Comparison of ENCODE assay signal across 8 cellular contexts in genomic region chr6:114108119-114109002, GRCh38.
DNase-seq lines count a peak whose midpoint lies in the region; ATAC-seq and TF ChIP-seq lines count a peak whose summit lies in the region.

No MANE protein-coding gene starts in this region.

- H3K27me3 Mint-ChIP-seq in activated T-cell treated with anti-CD3 and anti-CD28 coated beads, Interleukin-2, amount 50 U/mL, for 72 hours (ENCODE audit: low read depth) = peaks cover 21% of the 10 kb centered on the region

- TF ChIP-seq CTCF in AG04449 (IDR thresholded peaks at IDR 0.05; ENCODE audit: insufficient read depth, low read length, missing control alignments) (peak; percentile 73), GM12864 (IDR thresholded peaks at IDR 0.05; ENCODE audit: low read depth, low read length, missing control alignments) (peak; percentile 72), psoas muscle (IDR thresholded peaks at IDR 0.05) (peak; percentile 42)

- no peaks in the 10 kb centered on the region for H3K36me3 Mint-ChIP-seq in activated T-cell treated with anti-CD3 and anti-CD28 coated beads, Interleukin-2, amount 50 U/mL, for 72 hours (ENCODE audit: insufficient read depth in 2 of 2)

- no peaks in the 10 kb centered on the region for H3K9me3 ChIP-seq in psoas muscle

- no peak overlapping the region for H3K4me3 Mint-ChIP-seq in activated T-cell treated with anti-CD3 and anti-CD28 coated beads, Interleukin-2, amount 50 U/mL, for 72 hours

- CTCF ChIA-PET in AG04449 (lab: Yijun Ruan, JAX) = interaction anchor here (0.6 to 14.6 kb wide), 47 partner anchors 8 to 203 kb away, joined by 3 to 425 read pairs (median 5); partner anchors contain the start of gene HDAC2

- no peak overlapping the region for H3K27ac Mint-ChIP-seq in activated T-cell treated with anti-CD3 and anti-CD28 coated beads, Interleukin-2, amount 50 U/mL, for 72 hours

- no peaks in the 10 kb centered on the region for H3K4me1 Mint-ChIP-seq in activated T-cell treated with anti-CD3 and anti-CD28 coated beads, Interleukin-2, amount 50 U/mL, for 72 hours (ENCODE audit: low read depth)

- H3K4me3 ChIP-seq in AG04449 (ENCODE audit: low read depth, low read length) (no peak overlapping the region), GM12864 (ENCODE audit: low read depth, low read length) (no peak overlapping the region), psoas muscle (no peak overlapping the region)

- ATAC-seq in HG02884 (IDR thresholded peaks at IDR 0.05; ENCODE audit: unreplicated experiment) = peak; percentile 73
- no peak for ATAC-seq in activated T-cell treated with anti-CD3 and anti-CD28 coated beads, Interleukin-2, amount 50 U/mL, for 72 hours (replicated peaks in 1 of 2)
- ATAC-seq in psoas muscle = peak in 3 of 4 donors; percentile 29 to 61 (median 55)
- no peak for ATAC-seq in GM18520 (IDR thresholded peaks at IDR 0.05; ENCODE audit: unreplicated experiment)

- 58 to 59% (median 58%) methylated on average over 11 of the region's 11 CpGs for WGBS in psoas muscle, 3 donors

- H3K27ac ChIP-seq in psoas muscle = no peak overlapping the region

- no peak for DNase-seq in AG04449 (ENCODE audit: low read depth, low spot score)
- no peak for DNase-seq in GM12864 (ENCODE audit: low read depth)
- peak; percentile 65 for DNase-seq in NCI-H69 (lab: John Stamatoyannopoulos, UW)
- peak; percentile 21 to 47 for DNase-seq in activated T-cell treated with anti-CD3 and anti-CD28 coated beads, Interleukin-2, amount 50 U/mL, for 72 hours
- peak; percentile 59 to 95 (median 85) for DNase-seq in head of caudate nucleus
- peak; percentile 57 to 66 for DNase-seq in psoas muscle

- POLR2A ChIA-PET in AG04449 (lab: Yijun Ruan, JAX) = interaction anchor here (1.0 to 1.5 kb wide), 2 partner anchors 112 to 114 kb away, joined by 3 to 6 read pairs; no protein-coding TSS in a partner anchor

- H3K4me1 ChIP-seq in psoas muscle = no peaks in the 10 kb centered on the region

- H3K9me3 Mint-ChIP-seq in activated T-cell treated with anti-CD3 and anti-CD28 coated beads, Interleukin-2, amount 50 U/mL, for 72 hours = no peaks in the 10 kb centered on the region

- H3K36me3 ChIP-seq in psoas muscle (ENCODE audit: insufficient read depth in 1 of 2, low read depth in 1 of 2) = no peaks in the 10 kb centered on the region

- intact Hi-C loops in head of caudate nucleus (cut with DNase I) (loop anchor here (5.0 to 10.0 kb wide), 2 partner anchors 111 to 196 kb away; no protein-coding TSS in a partner anchor), psoas muscle (cut with DNase I) (loop anchor here in 1 of 2 donors (10.0 kb wide), 1 partner anchor 114 kb away; no protein-coding TSS in a partner anchor)

- H3K27me3 ChIP-seq in psoas muscle (ENCODE audit: insufficient read depth in 3 of 3, low read length in 2 of 3) = no peaks in the 10 kb centered on the region

Comparison
In these comparisons a context has a peak if more than half of its experiments do, and no peak if none do; other contexts are left out.
1. DNase-seq: peak in NCI-H69 (single experiment), activated T-cell treated with anti-CD3 and anti-CD28 coated beads, Interleukin-2, amount 50 U/mL, for 72 hours (2 of 2), head of caudate nucleus (42 of 42) and psoas muscle (2 of 2); none in AG04449 (single experiment) and GM12864 (single experiment).
2. ATAC-seq: peak in HG02884 (single experiment) and psoas muscle (3 of 4); none in activated T-cell treated with anti-CD3 and anti-CD28 coated beads, Interleukin-2, amount 50 U/mL, for 72 hours (0 of 2) and GM18520 (single experiment).
3. Peak in every context shown above with its lines, with median percentiles within 50 percentile points of each other: CTCF ChIP-seq.